ENCODE assay signal across 1 cellular context in the genomic region with DNA sequence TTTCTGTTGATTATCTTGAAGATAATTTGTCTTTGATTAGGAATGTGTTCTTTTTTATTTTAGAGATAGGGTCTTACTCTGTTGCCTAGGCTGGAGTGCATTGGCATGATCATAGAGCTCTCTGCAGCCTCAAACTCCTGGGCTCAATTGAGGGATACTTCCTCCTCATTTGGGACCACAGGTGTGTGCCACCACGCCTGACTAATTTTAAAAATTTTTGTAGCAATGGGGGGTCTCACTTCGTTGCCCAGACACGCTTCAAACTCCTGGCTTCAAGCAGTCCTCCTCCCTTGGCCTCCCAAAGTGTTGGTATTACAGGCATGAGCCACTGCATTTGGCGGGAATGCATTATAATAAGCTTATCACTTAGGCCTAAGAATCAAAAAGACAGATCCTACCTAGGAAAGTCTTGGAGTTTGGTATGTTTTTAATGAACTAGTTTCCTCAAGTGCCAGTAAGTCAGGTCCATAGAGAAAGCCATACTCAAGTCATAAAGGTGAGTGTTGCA.
A peak's percentile ranks its signal among the peaks of the same experiment; 100 is the strongest.
TF ChIP-seq lines count a peak whose summit lies in the region.

No MANE protein-coding gene starts in this region.

TF ChIP-seq in H1, 55 proteins besides CTCF, POLR2A, EP300 and RAD21:
- TF ChIP-seq, protein P1, sequence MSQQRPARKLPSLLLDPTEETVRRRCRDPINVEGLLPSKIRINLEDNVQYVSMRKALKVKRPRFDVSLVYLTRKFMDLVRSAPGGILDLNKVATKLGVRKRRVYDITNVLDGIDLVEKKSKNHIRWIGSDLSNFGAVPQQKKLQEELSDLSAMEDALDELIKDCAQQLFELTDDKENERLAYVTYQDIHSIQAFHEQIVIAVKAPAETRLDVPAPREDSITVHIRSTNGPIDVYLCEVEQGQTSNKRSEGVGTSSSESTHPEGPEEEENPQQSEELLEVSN (IDR thresholded peaks at IDR 0.05): peak; percentile 76
- TF ChIP-seq, protein P2, sequence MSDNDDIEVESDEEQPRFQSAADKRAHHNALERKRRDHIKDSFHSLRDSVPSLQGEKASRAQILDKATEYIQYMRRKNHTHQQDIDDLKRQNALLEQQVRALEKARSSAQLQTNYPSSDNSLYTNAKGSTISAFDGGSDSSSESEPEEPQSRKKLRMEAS (IDR thresholded peaks at IDR 0.05): peak; percentile 31; the same call in 1 of the 2 replicates
- no peak for TF ChIP-seq CTBP2 (IDR thresholded peaks at IDR 0.05; ENCODE audit: borderline replicate concordance, insufficient read depth, insufficient read length, low read length)
